1 cellular context compared by ENCODE assay signal in genomic region chr1:6635910-6636760, GRCh38.
TF ChIP-seq lines count a peak whose summit lies in the region.

No MANE protein-coding gene starts in this region.

TF ChIP-seq in IMR-90, 13 proteins besides CTCF, POLR2A, EP300 and RAD21:
- TF ChIP-seq MXI1 (IDR thresholded peaks at IDR 0.05; ENCODE audit: borderline replicate concordance, low read depth, low read length) (peak; percentile 56; the same call in 1 of the 2 replicates), NFE2L2 (IDR thresholded peaks at IDR 0.05; ENCODE audit: low read depth, low read length) (no peak), MAFK (IDR thresholded peaks at IDR 0.05; ENCODE audit: low read depth, low read length) (no peak), FOS (IDR thresholded peaks at IDR 0.05; ENCODE audit: low read depth, low read length) (no peak), USF2 (IDR thresholded peaks at IDR 0.05; ENCODE audit: low read depth, low read length) (no peak), MAZ (IDR thresholded peaks at IDR 0.05; ENCODE audit: borderline replicate concordance, low read depth, low read length) (no peak), RFX5 (IDR thresholded peaks at IDR 0.05; ENCODE audit: low read depth, low read length) (no peak), CHD1 (IDR thresholded peaks at IDR 0.05; ENCODE audit: low read depth, low read length) (no peak)
